In genomic region chr2:172480301-172481218, GRCh38 we compare ENCODE assay signal across 10 cellular contexts. TPM values are rescaled to one million over a fixed set of nuclear protein-coding genes. Genes with fewer than 3 reads are reported as not detected.
A peak's percentile ranks its signal among the peaks of the same experiment; 100 is the strongest.
DNase-seq lines count a peak whose midpoint lies in the region; ATAC-seq and TF ChIP-seq lines count a peak whose summit lies in the region.
"Had no signal": no experiment of that assay in that cellular context is flagged by ENCODE, and none has a peak within 500 bp of the region (broad histone marks: within the 10 kb centered on the region; RNA-seq: fewer than 3 reads in every experiment).

No MANE protein-coding gene starts in this region.

- WGBS in mesendoderm (ENCODE audit: extremely low coverage, insufficient coverage, low lambda C conversion rate) = no CpG with 5 or more reads among the region's 12 CpGs

- H4K5ac ChIP-seq in mesendoderm (ENCODE audit: low read length) = no peak overlapping the region

- ATAC-seq in HG02588 (IDR thresholded peaks at IDR 0.05; ENCODE audit: unreplicated experiment) = no peak

- no peaks in the 10 kb centered on the region for H3K27me3 Mint-ChIP-seq in chondrocyte (ENCODE audit: low read depth)

- no peak overlapping the region for H3K4ac ChIP-seq in mesendoderm (ENCODE audit: low read depth, low read length)

- H3K4me3 Mint-ChIP-seq in chondrocyte (ENCODE audit: unreplicated experiment) = no peak overlapping the region
- H3K4me3 Mint-ChIP-seq: activated T-cell treated with anti-CD3 and anti-CD28 coated beads, Interleukin-2, amount 50 U/mL, for 4 hours had no signal

- H3K79me2 ChIP-seq in mesendoderm (ENCODE audit: control insufficient read depth, insufficient read depth, low read length) = no peaks in the 10 kb centered on the region

- H3K27ac Mint-ChIP-seq in chondrocyte (ENCODE audit: unreplicated experiment) = peak overlapping the region; percentile 43

- no peak overlapping the region for H3K4me2 ChIP-seq in mesendoderm (ENCODE audit: low read length)

- H3K9ac ChIP-seq in mesendoderm (ENCODE audit: low read length) = no peak overlapping the region
- H3K9ac ChIP-seq: BLaER1 treated with 17β-estradiol and CSF1 and Interleukin-3, amounts not matched to agents 10 nM and 100 nM had no signal

- H3K36me3 Mint-ChIP-seq in chondrocyte (ENCODE audit: low read depth) = no peaks in the 10 kb centered on the region

- H4K8ac ChIP-seq in mesendoderm (ENCODE audit: low read depth, low read length) = no peak overlapping the region

- H3K27ac ChIP-seq in mesendoderm (ENCODE audit: low read depth, low read length) = no peak overlapping the region
- H3K27ac ChIP-seq: BLaER1 treated with 17β-estradiol and CSF1 and Interleukin-3, amounts not matched to agents 10 nM and 100 nM had no signal

- peaks cover 14% of the 10 kb centered on the region for H3K4me1 Mint-ChIP-seq in chondrocyte (ENCODE audit: low read depth)

- H3K18ac ChIP-seq in mesendoderm (ENCODE audit: low read length) = no peak overlapping the region

- H3K56ac ChIP-seq in mesendoderm (ENCODE audit: low read length) = no peak overlapping the region

- H3K27me3 ChIP-seq in mesendoderm (ENCODE audit: insufficient read depth, low read length, poor library complexity) = no peaks in the 10 kb centered on the region
- H3K27me3 ChIP-seq: BLaER1 treated with 17β-estradiol and CSF1 and Interleukin-3, amounts not matched to agents 10 nM and 100 nM had no signal

- no peak overlapping the region for H2AK5ac ChIP-seq in mesendoderm (ENCODE audit: low read length)

- H3K79me1 ChIP-seq in mesendoderm (ENCODE audit: low read length) = no peaks in the 10 kb centered on the region

- DNase-seq in stimulated activated CD4-positive, alpha-beta T cell treated with anti-CD3 and anti-CD28 coated beads, Interleukin-2, amount 100 ng/mL, for 4 hours (ENCODE audit: low read depth) = peak; percentile 23
- no peak for DNase-seq in stimulated activated CD4-positive, alpha-beta T cell treated with anti-CD3 and anti-CD28 coated beads, Interleukin-2, amount 100 ng/mL, for 48 hours
- DNase-seq in chondrocyte (ENCODE audit: low spot score) (no peak), mesendoderm (peak; percentile 38), dedifferentiated amniotic fluid mesenchymal stem cell (ENCODE audit: extremely low spot score) (no peak), amygdala (lab: John Stamatoyannopoulos, UW) (no peak), DMS79 treated with DMSO at 0.1 percent for 48 hours (lab: John Stamatoyannopoulos, UW) (no peak)
- DNase-seq: activated T-cell treated with anti-CD3 and anti-CD28 coated beads, Interleukin-2, amount 50 U/mL, for 4 hours had no signal

- H3K23ac ChIP-seq in mesendoderm (ENCODE audit: low read length) = no peak overlapping the region

- no peak overlapping the region for H2BK15ac ChIP-seq in mesendoderm (replicated peaks; ENCODE audit: low read depth)

- no peak overlapping the region for H2BK120ac ChIP-seq in mesendoderm (ENCODE audit: low read depth, low read length)

- H3K36me3 ChIP-seq in mesendoderm (ENCODE audit: control insufficient read depth, insufficient read depth, low read length) = no peaks in the 10 kb centered on the region

- H2BK5ac ChIP-seq in mesendoderm (ENCODE audit: low read length) = no peak overlapping the region

- H3K4me3 ChIP-seq in mesendoderm (ENCODE audit: low read length) = no peak overlapping the region
- H3K4me3 ChIP-seq: BLaER1 treated with 17β-estradiol and CSF1 and Interleukin-3, amounts not matched to agents 10 nM and 100 nM had no signal

- H3K9me3 Mint-ChIP-seq in chondrocyte (ENCODE audit: low read depth) = no peaks in the 10 kb centered on the region
- H3K9me3 Mint-ChIP-seq: activated T-cell treated with anti-CD3 and anti-CD28 coated beads, Interleukin-2, amount 50 U/mL, for 4 hours had no signal

- TF ChIP-seq CTCF in chondrocyte (IDR thresholded peaks at IDR 0.05) = no peak

- H3K4me1 ChIP-seq in mesendoderm (ENCODE audit: control insufficient read depth, low read depth, low read length) = no peaks in the 10 kb centered on the region

RNA-seq across cellular contexts. Expression of gene ITGA6, which starts 53.2 kb away (rescaled TPM):
- total RNA-seq in chondrocyte = 3.4 to 5.7 TPM (median 5.0 TPM) in 3 replicates
- polyA plus RNA-seq in mesendoderm (2013, experiment 1 of 2) = 25.4 TPM
- 26.4 TPM for polyA plus RNA-seq in mesendoderm (2013, experiment 2 of 2)

Comparison
In these comparisons a context has a peak if more than half of its experiments do, and no peak if none do; other contexts are left out.
1. DNase-seq: peak in stimulated activated CD4-positive, alpha-beta T cell treated with anti-CD3 and anti-CD28 coated beads, Interleukin-2, amount 100 ng/mL, for 4 hours (single experiment) and mesendoderm (single experiment); none in stimulated activated CD4-positive, alpha-beta T cell treated with anti-CD3 and anti-CD28 coated beads, Interleukin-2, amount 100 ng/mL, for 48 hours (0 of 2), chondrocyte (single experiment), dedifferentiated amniotic fluid mesenchymal stem cell (single experiment), amygdala (0 of 56) and DMS79 treated with DMSO at 0.1 percent for 48 hours (single experiment).